ENCODE assay signal across 8 cellular contexts in the genomic region with DNA sequence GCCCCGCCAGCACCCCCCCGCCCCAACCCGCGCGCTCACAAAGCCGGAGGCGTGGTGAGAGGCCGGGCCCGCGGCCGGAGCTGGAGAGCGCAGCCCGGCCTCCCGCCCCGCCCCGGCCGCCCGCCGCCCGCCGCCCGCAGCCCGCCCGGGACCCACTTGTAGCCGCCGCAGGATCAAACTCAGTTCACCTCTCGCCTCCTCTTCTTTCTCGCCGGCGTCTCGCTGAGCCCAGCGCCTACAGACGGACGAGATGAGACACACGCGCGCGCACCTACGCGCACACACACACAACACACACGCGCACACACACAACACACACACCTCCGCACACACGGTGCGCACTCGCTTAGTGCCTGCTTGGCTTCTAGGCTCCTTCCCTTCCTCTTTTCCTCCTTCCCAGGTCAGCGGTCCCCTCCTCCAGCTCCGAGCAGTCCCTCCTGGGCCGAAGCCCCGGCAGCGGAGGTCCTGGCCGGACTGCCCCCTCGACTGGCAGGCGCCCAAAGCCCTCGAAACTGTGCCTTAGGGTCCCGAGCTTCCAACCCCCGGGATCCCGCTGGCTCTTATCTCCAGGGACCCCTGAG. TPM values are rescaled to one million over a fixed set of nuclear protein-coding genes. Genes with fewer than 3 reads are reported as not detected.
DNase-seq lines count a peak whose midpoint lies in the region; TF ChIP-seq lines count a peak whose summit lies in the region.

No MANE protein-coding gene starts in this region.

- POLR2A ChIA-PET in AG04449 (lab: Yijun Ruan, JAX): no interaction called here
- POLR2A ChIA-PET in activated CD4-positive, alpha-beta T cell treated with anti-CD3 and anti-CD28 coated beads, Interleukin-2, amount 10 ng/mL, durations not matched to agents 7 days and 5 days (lab: Charles Lee): no interaction called here

- no peak overlapping the region for H2BK15ac ChIP-seq in H9 (ENCODE audit: low read depth, low read length)

- H3K9me3 Mint-ChIP-seq in H9 (peaks cover 0 to 3% of the 10 kb centered on the region in 2 experiments; a peak in 3 of 5 replicates), nephron (peaks cover 4% of the 10 kb centered on the region)
- no peaks in the 10 kb centered on the region for H3K9me3 Mint-ChIP-seq in activated CD4-positive, alpha-beta T cell treated with anti-CD3 and anti-CD28 coated beads, Interleukin-2, amount 10 ng/mL, durations not matched to agents 7 days and 5 days

- no peak overlapping the region for H3K14ac ChIP-seq in H9 (ENCODE audit: insufficient read depth, low read length)

- H3K9ac ChIP-seq in H9 (ENCODE audit: extremely low read depth, insufficient read length, low read length): no peak overlapping the region

- H3K4me1 Mint-ChIP-seq in H9: peaks cover 25 to 42% of the 10 kb centered on the region in 2 experiments
- peaks cover 30% of the 10 kb centered on the region for H3K4me1 Mint-ChIP-seq in activated CD4-positive, alpha-beta T cell treated with anti-CD3 and anti-CD28 coated beads, Interleukin-2, amount 10 ng/mL, durations not matched to agents 7 days and 5 days
- H3K4me1 Mint-ChIP-seq in nephron: peaks cover 45% of the 10 kb centered on the region

- DNase-seq in AG04449 (ENCODE audit: low read depth, low spot score): no peak
- peak; percentile 63 for DNase-seq in H9
- DNase-seq in activated CD4-positive, alpha-beta T cell treated with anti-CD3 and anti-CD28 coated beads, Interleukin-2, amount 10 ng/mL, durations not matched to agents 7 days and 5 days: no peak
- peak; percentile 35 for DNase-seq in fibroblast of the aortic adventitia (ENCODE audit: low read depth)
- no peak for DNase-seq in NCI-H1694 (lab: John Stamatoyannopoulos, UW)
- DNase-seq in epidermal melanocyte (ENCODE audit: insufficient read length, low spot score): no peak
- DNase-seq in stimulated activated naive CD4-positive, alpha-beta T cell treated with Interleukin-2 at 50 U/mL for 16 hours (lab: John Stamatoyannopoulos, UW): no peak

- H3K27me3 ChIP-seq in H9 (ENCODE audit: insufficient read depth, low read length): peaks cover 53% of the 10 kb centered on the region

- H3K4ac ChIP-seq in H9 (ENCODE audit: low read depth, low read length): no peak overlapping the region

- H2AFZ ChIP-seq in H9 (ENCODE audit: low read length): no peak overlapping the region

- WGBS in H9 (ENCODE audit: extremely low coverage, insufficient read length, low lambda C conversion rate): no CpG with 5 or more reads among the region's 58 CpGs

- H3K36me3 Mint-ChIP-seq in H9 (ENCODE audit: insufficient read depth in 1 of 3, low read depth in 3 of 3): no peaks in the 10 kb centered on the region; a peak in 1 of 7 replicates
- peaks cover 7% of the 10 kb centered on the region for H3K36me3 Mint-ChIP-seq in activated CD4-positive, alpha-beta T cell treated with anti-CD3 and anti-CD28 coated beads, Interleukin-2, amount 10 ng/mL, durations not matched to agents 7 days and 5 days (ENCODE audit: low read depth)
- H3K36me3 Mint-ChIP-seq in nephron (ENCODE audit: low read depth): no peaks in the 10 kb centered on the region

- H3K4me3 Mint-ChIP-seq in H9: peak overlapping the region; percentile 64 to 91
- peak overlapping the region; percentile 51 for H3K4me3 Mint-ChIP-seq in activated CD4-positive, alpha-beta T cell treated with anti-CD3 and anti-CD28 coated beads, Interleukin-2, amount 10 ng/mL, durations not matched to agents 7 days and 5 days
- H3K4me3 Mint-ChIP-seq in nephron: peak overlapping the region; percentile 90 to 94 (median 91)

- no peaks in the 10 kb centered on the region for H3K9me3 ChIP-seq in H9 (ENCODE audit: control insufficient read depth, low read depth, low read length)

- H3K4me2 ChIP-seq in H9 (ENCODE audit: insufficient read depth, insufficient read length, low read length): peak overlapping the region; percentile 66

- no peak overlapping the region for H3K27ac Mint-ChIP-seq in H9
- no peak overlapping the region for H3K27ac Mint-ChIP-seq in activated CD4-positive, alpha-beta T cell treated with anti-CD3 and anti-CD28 coated beads, Interleukin-2, amount 10 ng/mL, durations not matched to agents 7 days and 5 days
- peak overlapping the region; percentile 54 to 70 (median 59) for H3K27ac Mint-ChIP-seq in nephron

- H3K79me1 ChIP-seq in H9 (ENCODE audit: insufficient read depth, low read depth, low read length, poor library complexity, severe bottlenecking): no peaks in the 10 kb centered on the region

- peaks cover 28% of the 10 kb centered on the region for H3K23me2 ChIP-seq in H9 (ENCODE audit: insufficient read length, low read depth, low read length, poor library complexity, severe bottlenecking)

- TF ChIP-seq CTCF in AG04449 (IDR thresholded peaks at IDR 0.05; ENCODE audit: insufficient read depth, low read length, missing control alignments) (no peak), H9 (conservative IDR thresholded peaks at IDR 0.05) (no peak), fibroblast of the aortic adventitia (IDR thresholded peaks at IDR 0.05; ENCODE audit: insufficient read depth, low read length) (no peak), nephron (IDR thresholded peaks at IDR 0.05; ENCODE audit: unreplicated experiment in 3 of 3) (no peak)

- peak overlapping the region; percentile 54 for H3K4me3 ChIP-seq in AG04449 (ENCODE audit: low read depth, low read length)
- H3K4me3 ChIP-seq in fibroblast of the aortic adventitia (ENCODE audit: low read depth, low read length): peak overlapping the region; percentile 65

- CTCF ChIA-PET in AG04449 (lab: Yijun Ruan, JAX): interaction anchor here (0.6 to 10.9 kb wide), 24 partner anchors 8 to 600 kb away, joined by 3 to 322 read pairs (median 6); no protein-coding TSS in a partner anchor
- CTCF ChIA-PET in activated CD4-positive, alpha-beta T cell treated with anti-CD3 and anti-CD28 coated beads, Interleukin-2, amount 10 ng/mL, durations not matched to agents 7 days and 5 days (lab: Charles Lee): interaction anchor here (1.3 kb wide), 1 partner anchor 18 kb away, joined by 3 read pairs; no protein-coding TSS in a partner anchor

- H3K27ac ChIP-seq in H9 (ENCODE audit: insufficient read length, low read depth, low read length): no peak overlapping the region

- no peak overlapping the region for H2BK12ac ChIP-seq in H9 (ENCODE audit: insufficient read length, low read depth, low read length)

- H3T11ph ChIP-seq in H9 (ENCODE audit: low read length): no peak overlapping the region

- H4K91ac ChIP-seq in H9 (ENCODE audit: insufficient read length, low read depth, low read length): no peak overlapping the region

- no peak overlapping the region for H4K5ac ChIP-seq in H9 (ENCODE audit: insufficient read length, low read depth, low read length)

- H3K4me1 ChIP-seq in H9 (ENCODE audit: insufficient read depth, low read length): no peaks in the 10 kb centered on the region; the same call in 1 of the 2 replicates

- no peak overlapping the region for H3K23ac ChIP-seq in H9 (ENCODE audit: insufficient read length, low read depth, low read length)

- H4K8ac ChIP-seq in H9 (replicated peaks; ENCODE audit: insufficient read length, low read depth, low read length): no peak overlapping the region

- H3K27me3 Mint-ChIP-seq in H9 (ENCODE audit: low read depth) (peaks cover 90% of the 10 kb centered on the region), nephron (ENCODE audit: low read depth) (peaks cover 88% of the 10 kb centered on the region)
- H3K27me3 Mint-ChIP-seq in activated CD4-positive, alpha-beta T cell treated with anti-CD3 and anti-CD28 coated beads, Interleukin-2, amount 10 ng/mL, durations not matched to agents 7 days and 5 days: peaks cover 64% of the 10 kb centered on the region

- no peak overlapping the region for H3K56ac ChIP-seq in H9 (ENCODE audit: insufficient read length, low read depth, low read length)

- no peak overlapping the region for H2AK5ac ChIP-seq in H9 (ENCODE audit: insufficient read length, low read length)

- H2BK5ac ChIP-seq in H9 (ENCODE audit: insufficient read length, low read length): no peak overlapping the region

- no peak overlapping the region for H2BK120ac ChIP-seq in H9 (ENCODE audit: low read depth, low read length, poor library complexity, severe bottlenecking)

- H2BK20ac ChIP-seq in H9 (ENCODE audit: low read depth, low read length, poor library complexity, severe bottlenecking): no peak overlapping the region

- no peaks in the 10 kb centered on the region for H3K79me2 ChIP-seq in H9 (ENCODE audit: insufficient read depth, low read length)

- no peak overlapping the region for H3K18ac ChIP-seq in H9 (ENCODE audit: insufficient read length, low read depth, low read length)

- H4K20me1 ChIP-seq in H9 (ENCODE audit: control insufficient read depth, insufficient read depth, insufficient read length): peaks cover 5% of the 10 kb centered on the region

RNA-seq across cellular contexts. Expression of a gene that starts 1.4 kb away (rescaled TPM):
- total RNA-seq in H9 (2021) (0.20 and 0.22 TPM in 2 replicates), fibroblast of the aortic adventitia (ENCODE audit: low replicate concordance) (2.5 and 8.6 TPM in 2 replicates)
- not detected for total RNA-seq in activated CD4-positive, alpha-beta T cell treated with anti-CD3 and anti-CD28 coated beads, Interleukin-2, amount 10 ng/mL, durations not matched to agents 7 days and 5 days

Comparison
In these comparisons a context has a peak if more than half of its experiments do, and no peak if none do; other contexts are left out.
1. DNase-seq: peak in H9 (single experiment) and fibroblast of the aortic adventitia (single experiment); none in AG04449 (single experiment), activated CD4-positive, alpha-beta T cell treated with anti-CD3 and anti-CD28 coated beads, Interleukin-2, amount 10 ng/mL, durations not matched to agents 7 days and 5 days (single experiment), NCI-H1694 (single experiment), epidermal melanocyte (single experiment) and stimulated activated naive CD4-positive, alpha-beta T cell treated with Interleukin-2 at 50 U/mL for 16 hours (single experiment).
2. H3K27ac Mint-ChIP-seq: peak in nephron (3 of 3); none in H9 (0 of 3) and activated CD4-positive, alpha-beta T cell treated with anti-CD3 and anti-CD28 coated beads, Interleukin-2, amount 10 ng/mL, durations not matched to agents 7 days and 5 days (single experiment).
3. Peak in every context shown above with its lines, with median percentiles within 50 percentile points of each other: H3K4me3 Mint-ChIP-seq.